ENCODE assay signal across 7 cellular contexts in genomic region chr2:85584857-85585780, GRCh38. TPM values are rescaled to one million over a fixed set of nuclear protein-coding genes. Genes with fewer than 3 reads are reported as not detected.
DNase-seq lines count a peak whose midpoint lies in the region; ATAC-seq, FAIRE-seq and TF ChIP-seq lines count a peak whose summit lies in the region.

No MANE protein-coding gene starts in this region.

- H3K27ac Mint-ChIP-seq in T-helper 1 cell treated with Interleukin-12 subunit alpha and Interleukin-12 subunit beta and Interleukin-4 antibody, amounts not matched to agents 30 μg/mL and 1 μg/mL, for 36 hours = peak overlapping the region; percentile 91
- H3K27ac Mint-ChIP-seq in effector memory CD8-positive, alpha-beta T cell = peak overlapping the region; percentile 89 to 90

- peaks cover 28% of the 10 kb centered on the region for H3K36me3 Mint-ChIP-seq in T-helper 1 cell treated with Interleukin-12 subunit alpha and Interleukin-12 subunit beta and Interleukin-4 antibody, amounts not matched to agents 30 μg/mL and 1 μg/mL, for 36 hours (ENCODE audit: low read depth)
- H3K36me3 Mint-ChIP-seq in effector memory CD8-positive, alpha-beta T cell (ENCODE audit: insufficient read depth) = peaks cover 4% of the 10 kb centered on the region

- ATAC-seq in GM18505 (IDR thresholded peaks at IDR 0.05; ENCODE audit: unreplicated experiment) (peak; percentile 42), HG02798 (IDR thresholded peaks at IDR 0.05; ENCODE audit: poor library complexity, unreplicated experiment) (peak; percentile 46)
- ATAC-seq in effector memory CD8-positive, alpha-beta T cell (replicated peaks) = peak; percentile 50

- H3K36me3 ChIP-seq in BE2C = no peaks in the 10 kb centered on the region

- no peaks in the 10 kb centered on the region for H3K27me3 ChIP-seq in BE2C

- FAIRE-seq in D721Med (lab: Jason Lieb, UNC) = no peak

- no peak for TF ChIP-seq POLR2A in GM18505 (IDR thresholded peaks at IDR 0.05; ENCODE audit: borderline replicate concordance, extremely low read depth, insufficient read depth, insufficient read length)

- peaks cover 46% of the 10 kb centered on the region for H3K4me1 Mint-ChIP-seq in T-helper 1 cell treated with Interleukin-12 subunit alpha and Interleukin-12 subunit beta and Interleukin-4 antibody, amounts not matched to agents 30 μg/mL and 1 μg/mL, for 36 hours (ENCODE audit: low read depth)
- H3K4me1 Mint-ChIP-seq in effector memory CD8-positive, alpha-beta T cell (ENCODE audit: low read depth in 2 of 2) = peaks cover 33 to 40% of the 10 kb centered on the region in 2 donors

- peak in 1 of 3 experiments; percentile 18 for DNase-seq in effector memory CD8-positive, alpha-beta T cell
- DNase-seq in mucosa of gallbladder (ENCODE audit: low spot score) (peak; percentile 81), D721Med (ENCODE audit: insufficient read length, low spot score) (no peak), BE2C (no peak)

- no peaks in the 10 kb centered on the region for H3K9me3 ChIP-seq in BE2C

- peak overlapping the region; percentile 88 for H3K4me3 Mint-ChIP-seq in T-helper 1 cell treated with Interleukin-12 subunit alpha and Interleukin-12 subunit beta and Interleukin-4 antibody, amounts not matched to agents 30 μg/mL and 1 μg/mL, for 36 hours
- H3K4me3 Mint-ChIP-seq in effector memory CD8-positive, alpha-beta T cell = peak overlapping the region; percentile 78 to 85

- H3K27me3 Mint-ChIP-seq in T-helper 1 cell treated with Interleukin-12 subunit alpha and Interleukin-12 subunit beta and Interleukin-4 antibody, amounts not matched to agents 30 μg/mL and 1 μg/mL, for 36 hours (ENCODE audit: low read depth) = no peaks in the 10 kb centered on the region
- H3K27me3 Mint-ChIP-seq in effector memory CD8-positive, alpha-beta T cell = no peaks in the 10 kb centered on the region

- no peak for TF ChIP-seq CTCF in D721Med (IDR thresholded peaks at IDR 0.05; ENCODE audit: insufficient read depth, missing control alignments)
- TF ChIP-seq CTCF in BE2C (IDR thresholded peaks at IDR 0.05; ENCODE audit: low read depth, low read length) = no peak

- no peaks in the 10 kb centered on the region for H3K9me3 Mint-ChIP-seq in T-helper 1 cell treated with Interleukin-12 subunit alpha and Interleukin-12 subunit beta and Interleukin-4 antibody, amounts not matched to agents 30 μg/mL and 1 μg/mL, for 36 hours
- no peaks in the 10 kb centered on the region for H3K9me3 Mint-ChIP-seq in effector memory CD8-positive, alpha-beta T cell

- H3K4me1 ChIP-seq in BE2C = no peaks in the 10 kb centered on the region

- no peak overlapping the region for H3K4me3 ChIP-seq in BE2C (ENCODE audit: low read depth, low read length)

RNA-seq across cellular contexts. Expression of gene VAMP5, which starts 0.9 kb away (rescaled TPM):
- 48.8 TPM for total RNA-seq in mucosa of gallbladder
- polyA plus RNA-seq in BE2C (2012; ENCODE audit: insufficient read depth, insufficient read length, low read depth) = 9.8 TPM

RNA-seq across cellular contexts. Expression of gene VAMP8, which starts 7.7 kb away (rescaled TPM):
- total RNA-seq in mucosa of gallbladder = 178 TPM
- polyA plus RNA-seq in BE2C (2012; ENCODE audit: insufficient read depth, insufficient read length, low read depth) = 1.4 TPM

RNA-seq across cellular contexts. Expression of gene RNF181, which starts 10.4 kb away (rescaled TPM):
- 94.1 TPM for total RNA-seq in mucosa of gallbladder
- polyA plus RNA-seq in BE2C (2012; ENCODE audit: insufficient read depth, insufficient read length, low read depth) = 233 TPM

RNA-seq across cellular contexts. Expression of gene TMEM150A, which starts 17.4 kb away (rescaled TPM):
- total RNA-seq in mucosa of gallbladder = 31.9 TPM
- polyA plus RNA-seq in BE2C (2012; ENCODE audit: insufficient read depth, insufficient read length, low read depth) = 16.1 TPM

RNA-seq across cellular contexts. Expression of gene GGCX, which starts 23.8 kb away (rescaled TPM):
- total RNA-seq in mucosa of gallbladder = 77.4 TPM
- polyA plus RNA-seq in BE2C (2012; ENCODE audit: insufficient read depth, insufficient read length, low read depth) = 49.8 TPM
